1 cellular context compared by ENCODE assay signal in the genomic region with DNA sequence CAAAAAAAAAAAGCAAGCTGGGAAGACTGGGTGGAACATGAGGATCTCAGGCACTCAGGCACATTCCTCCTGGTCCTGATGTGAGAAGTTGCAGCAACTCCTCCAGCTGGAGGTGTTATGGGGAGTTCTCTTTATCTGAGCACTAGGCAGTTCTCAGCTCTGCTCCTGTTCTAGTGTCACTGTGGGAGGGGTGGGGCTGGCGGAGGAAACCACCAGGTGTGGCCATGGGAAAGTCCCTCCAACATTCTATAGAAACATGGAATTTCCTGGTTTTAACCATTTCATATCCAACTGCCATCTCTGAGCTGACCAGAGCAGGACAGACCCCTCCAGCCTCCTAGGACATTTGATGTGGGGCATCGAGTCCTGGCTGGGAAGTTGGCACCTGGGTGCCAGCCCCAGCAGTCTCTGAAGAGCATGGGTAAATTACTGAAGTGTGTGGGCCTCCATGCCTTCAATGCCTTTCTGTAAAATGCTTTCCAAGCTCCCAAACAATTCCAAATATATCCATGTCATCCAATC.
TF ChIP-seq lines count a peak whose summit lies in the region.

No MANE protein-coding gene starts in this region.

TF ChIP-seq in HepG2, 621 proteins besides CTCF, POLR2A, EP300 and RAD21:
- TF ChIP-seq ZNF652 (CRISPR knock-in tag; IDR thresholded peaks at IDR 0.05; ENCODE audit: borderline replicate concordance, low read depth) (peak; percentile 83; the same call in 1 of the 2 replicates), ZNF747 (CRISPR knock-in tag; IDR thresholded peaks at IDR 0.05; ENCODE audit: borderline replicate concordance) (0 out of 2 replicates have a peak, but pooled peaks have one; percentile 35), CAMTA2 (CRISPR knock-in tag; IDR thresholded peaks at IDR 0.05; ENCODE audit: borderline replicate concordance) (no peak), EED (CRISPR knock-in tag; IDR thresholded peaks at IDR 0.05) (0 out of 2 replicates have a peak, but pooled peaks have one; percentile 14), HIVEP1 (CRISPR knock-in tag; IDR thresholded peaks at IDR 0.05) (no peak), ZNF564 (CRISPR knock-in tag; IDR thresholded peaks at IDR 0.05) (0 out of 2 replicates have a peak, but pooled peaks have one; percentile 10)
- TF ChIP-seq, protein P1, sequence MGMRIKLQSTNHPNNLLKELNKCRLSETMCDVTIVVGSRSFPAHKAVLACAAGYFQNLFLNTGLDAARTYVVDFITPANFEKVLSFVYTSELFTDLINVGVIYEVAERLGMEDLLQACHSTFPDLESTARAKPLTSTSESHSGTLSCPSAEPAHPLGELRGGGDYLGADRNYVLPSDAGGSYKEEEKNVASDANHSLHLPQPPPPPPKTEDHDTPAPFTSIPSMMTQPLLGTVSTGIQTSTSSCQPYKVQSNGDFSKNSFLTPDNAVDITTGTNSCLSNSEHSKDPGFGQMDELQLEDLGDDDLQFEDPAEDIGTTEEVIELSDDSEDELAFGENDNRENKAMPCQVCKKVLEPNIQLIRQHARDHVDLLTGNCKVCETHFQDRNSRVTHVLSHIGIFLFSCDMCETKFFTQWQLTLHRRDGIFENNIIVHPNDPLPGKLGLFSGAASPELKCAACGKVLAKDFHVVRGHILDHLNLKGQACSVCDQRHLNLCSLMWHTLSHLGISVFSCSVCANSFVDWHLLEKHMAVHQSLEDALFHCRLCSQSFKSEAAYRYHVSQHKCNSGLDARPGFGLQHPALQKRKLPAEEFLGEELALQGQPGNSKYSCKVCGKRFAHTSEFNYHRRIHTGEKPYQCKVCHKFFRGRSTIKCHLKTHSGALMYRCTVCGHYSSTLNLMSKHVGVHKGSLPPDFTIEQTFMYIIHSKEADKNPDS (CRISPR knock-in tag; IDR thresholded peaks at IDR 0.05) = no peak
- TF ChIP-seq, protein P2, sequence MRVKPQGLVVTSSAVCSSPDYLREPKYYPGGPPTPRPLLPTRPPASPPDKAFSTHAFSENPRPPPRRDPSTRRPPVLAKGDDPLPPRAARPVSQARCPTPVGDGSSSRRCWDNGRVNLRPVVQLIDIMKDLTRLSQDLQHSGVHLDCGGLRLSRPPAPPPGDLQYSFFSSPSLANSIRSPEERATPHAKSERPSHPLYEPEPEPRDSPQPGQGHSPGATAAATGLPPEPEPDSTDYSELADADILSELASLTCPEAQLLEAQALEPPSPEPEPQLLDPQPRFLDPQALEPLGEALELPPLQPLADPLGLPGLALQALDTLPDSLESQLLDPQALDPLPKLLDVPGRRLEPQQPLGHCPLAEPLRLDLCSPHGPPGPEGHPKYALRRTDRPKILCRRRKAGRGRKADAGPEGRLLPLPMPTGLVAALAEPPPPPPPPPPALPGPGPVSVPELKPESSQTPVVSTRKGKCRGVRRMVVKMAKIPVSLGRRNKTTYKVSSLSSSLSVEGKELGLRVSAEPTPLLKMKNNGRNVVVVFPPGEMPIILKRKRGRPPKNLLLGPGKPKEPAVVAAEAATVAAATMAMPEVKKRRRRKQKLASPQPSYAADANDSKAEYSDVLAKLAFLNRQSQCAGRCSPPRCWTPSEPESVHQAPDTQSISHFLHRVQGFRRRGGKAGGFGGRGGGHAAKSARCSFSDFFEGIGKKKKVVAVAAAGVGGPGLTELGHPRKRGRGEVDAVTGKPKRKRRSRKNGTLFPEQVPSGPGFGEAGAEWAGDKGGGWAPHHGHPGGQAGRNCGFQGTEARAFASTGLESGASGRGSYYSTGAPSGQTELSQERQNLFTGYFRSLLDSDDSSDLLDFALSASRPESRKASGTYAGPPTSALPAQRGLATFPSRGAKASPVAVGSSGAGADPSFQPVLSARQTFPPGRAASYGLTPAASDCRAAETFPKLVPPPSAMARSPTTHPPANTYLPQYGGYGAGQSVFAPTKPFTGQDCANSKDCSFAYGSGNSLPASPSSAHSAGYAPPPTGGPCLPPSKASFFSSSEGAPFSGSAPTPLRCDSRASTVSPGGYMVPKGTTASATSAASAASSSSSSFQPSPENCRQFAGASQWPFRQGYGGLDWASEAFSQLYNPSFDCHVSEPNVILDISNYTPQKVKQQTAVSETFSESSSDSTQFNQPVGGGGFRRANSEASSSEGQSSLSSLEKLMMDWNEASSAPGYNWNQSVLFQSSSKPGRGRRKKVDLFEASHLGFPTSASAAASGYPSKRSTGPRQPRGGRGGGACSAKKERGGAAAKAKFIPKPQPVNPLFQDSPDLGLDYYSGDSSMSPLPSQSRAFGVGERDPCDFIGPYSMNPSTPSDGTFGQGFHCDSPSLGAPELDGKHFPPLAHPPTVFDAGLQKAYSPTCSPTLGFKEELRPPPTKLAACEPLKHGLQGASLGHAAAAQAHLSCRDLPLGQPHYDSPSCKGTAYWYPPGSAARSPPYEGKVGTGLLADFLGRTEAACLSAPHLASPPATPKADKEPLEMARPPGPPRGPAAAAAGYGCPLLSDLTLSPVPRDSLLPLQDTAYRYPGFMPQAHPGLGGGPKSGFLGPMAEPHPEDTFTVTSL (CRISPR knock-in tag; IDR thresholded peaks at IDR 0.05; ENCODE audit: borderline replicate concordance) = no peak
